7 cellular contexts compared by ENCODE assay signal in genomic region chr7:27174077-27175004, GRCh38. TPM values are rescaled to one million over a fixed set of nuclear protein-coding genes. Genes with fewer than 3 reads are reported as not detected.
DNase-seq lines count a peak whose midpoint lies in the region; ATAC-seq and TF ChIP-seq lines count a peak whose summit lies in the region.

Gene HOXA10 (minus strand): TSS chr7:27174320. CDS start chr7:27174306, 14 bp downstream.

- H3K27me3 ChIP-seq in GM06990 (replicated peaks; ENCODE audit: control insufficient read depth, insufficient read depth, low read length): peaks cover 12% of the 10 kb centered on the region

- H3K9me3 Mint-ChIP-seq in effector memory CD8-positive, alpha-beta T cell: no peaks in the 10 kb centered on the region

- TF ChIP-seq CTCF in GM06990 (IDR thresholded peaks at IDR 0.05; ENCODE audit: insufficient read depth, low read length, poor library complexity, severe bottlenecking) (no peak), omental fat pad (IDR thresholded peaks at IDR 0.05) (no peak), GM13976 (IDR thresholded peaks at IDR 0.05; ENCODE audit: borderline replicate concordance, control extremely low read depth, extremely low read depth, insufficient read depth, missing control alignments) (no peak)

- DNase-seq in GM06990 (ENCODE audit: extremely low read depth, insufficient read length) (no peak), NCI-H446 treated with DMSO at 0.1 percent for 48 hours (lab: John Stamatoyannopoulos, UW) (peak; percentile 53), omental fat pad (ENCODE audit: low spot score) (peak; percentile 14), GM13976 (ENCODE audit: low spot score) (no peak), pons (ENCODE audit: low spot score) (no peak)
- DNase-seq in effector memory CD8-positive, alpha-beta T cell: no peak

- peaks cover 67 to 91% of the 10 kb centered on the region in 2 donors for H3K27me3 Mint-ChIP-seq in effector memory CD8-positive, alpha-beta T cell

- no peaks in the 10 kb centered on the region for H3K36me3 ChIP-seq in GM06990 (ENCODE audit: control insufficient read depth, insufficient read depth, low read length)

- peak within 1 kb of the TSS; percentile 76 to 77 for H3K4me3 Mint-ChIP-seq in effector memory CD8-positive, alpha-beta T cell

- H3K27ac Mint-ChIP-seq in effector memory CD8-positive, alpha-beta T cell: no peak within 1 kb of the TSS

- in situ Hi-C loops in GM13976 (cut with MboI; ENCODE audit: low sequenced_read_pairs, unreplicated experiment): loop anchor here (25.0 kb wide), 1 partner anchor 662 kb away; no protein-coding TSS in a partner anchor

- H3K36me3 Mint-ChIP-seq in effector memory CD8-positive, alpha-beta T cell (ENCODE audit: insufficient read depth): peaks cover 20% of the 10 kb centered on the region

- peak within 1 kb of the TSS; percentile 18 for H3K4me3 ChIP-seq in GM06990 (replicated peaks; ENCODE audit: low read depth, low read length)

- no peak for ATAC-seq in effector memory CD8-positive, alpha-beta T cell (replicated peaks)
- ATAC-seq in omental fat pad (ENCODE audit: low FRiP score): no peak
- no peak for ATAC-seq in GM18909 (IDR thresholded peaks at IDR 0.05; ENCODE audit: poor library complexity, unreplicated experiment)

- peaks cover 14 to 20% of the 10 kb centered on the region in 2 donors for H3K4me1 Mint-ChIP-seq in effector memory CD8-positive, alpha-beta T cell (ENCODE audit: low read depth in 2 of 2)

RNA-seq across cellular contexts. Expression of gene HOXA10, which starts in this region (rescaled TPM):
- total RNA-seq in omental fat pad: 1 to 10 TPM in 2 of 4 donors, under 1 TPM in 2; 0.56 to 1.9 (median 1.2) TPM

Comparison
In these comparisons a context has a peak if more than half of its experiments do, and no peak if none do; other contexts are left out.
1. DNase-seq: peak in NCI-H446 treated with DMSO at 0.1 percent for 48 hours (single experiment) and omental fat pad (single experiment); none in GM06990 (single experiment), effector memory CD8-positive, alpha-beta T cell (0 of 3), GM13976 (single experiment) and pons (single experiment).